29 cellular contexts compared by ENCODE assay signal in the genomic region with DNA sequence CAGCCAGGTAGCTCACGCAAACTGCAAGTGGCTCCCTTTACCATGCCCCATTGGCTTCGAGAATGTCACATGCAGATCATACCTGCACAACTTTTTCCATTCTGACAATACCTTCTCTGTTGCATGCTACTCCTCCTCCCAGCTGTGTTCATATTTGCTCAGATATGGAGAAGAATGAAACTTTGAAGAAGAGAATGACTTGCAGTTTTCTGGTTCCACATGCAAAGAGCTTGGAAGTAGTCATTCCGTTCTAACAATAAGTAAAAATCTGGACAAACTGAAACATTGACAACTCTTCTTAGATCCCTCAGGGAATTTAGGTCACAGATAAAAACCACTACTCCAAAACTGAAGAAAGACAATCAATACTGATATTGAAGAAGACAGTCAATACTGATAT. TPM values are rescaled to one million over a fixed set of nuclear protein-coding genes. Genes with fewer than 3 reads are reported as not detected.
"Had no signal": no experiment of that assay in that cellular context is flagged by ENCODE, and none has a peak within 500 bp of the region (broad histone marks: within the 10 kb centered on the region; RNA-seq: fewer than 3 reads in every experiment).

No MANE protein-coding gene starts in this region.

- FAIRE-seq: endometrium, islet of Langerhans, keratinocyte had no signal

- H3K9me3 ChIP-seq: colonic mucosa, esophagus squamous epithelium, gastrocnemius medialis, lower lobe of right lung had no signal

- H3K27ac ChIP-seq: colonic mucosa, epithelial cell of prostate, esophagus squamous epithelium, gastrocnemius medialis, heart right ventricle, left lung, lower lobe of right lung had no signal

- H3K4me3 ChIP-seq: colonic mucosa, esophagus squamous epithelium, gastrocnemius medialis, heart right ventricle, left lung, lower lobe of right lung, mucosa of descending colon had no signal

- H3K36me3 ChIP-seq: colonic mucosa, esophagus squamous epithelium, gastrocnemius medialis, heart right ventricle, left lung, lower lobe of right lung had no signal

- DNase-seq: colonic mucosa; cortex of kidney; effector CD8-positive, alpha-beta T cell; effector memory CD8-positive, alpha-beta T cell; endodermal cell; erythroblast; esophagus squamous epithelium; foreskin fibroblast; foreskin melanocyte; gastrocnemius medialis; glutamatergic neuron; head of caudate nucleus; heart right ventricle; hippocampal formation; left cardiac atrium; left lung; left ventricle myocardium superior; lower lobe of right lung; mesenchymal stem cell; mucosa of descending colon had no signal

- H3K27me3 ChIP-seq: colonic mucosa, esophagus squamous epithelium, gastrocnemius medialis, left lung had no signal

- ATAC-seq: effector memory CD8-positive, alpha-beta T cell; esophagus mucosa; gastrocnemius medialis; heart right ventricle; left cardiac atrium; left lung; left ventricle myocardium superior; lower lobe of right lung; mucosa of descending colon had no signal

- H3K4me1 ChIP-seq: colonic mucosa, esophagus squamous epithelium, gastrocnemius medialis, heart right ventricle, left lung, lower lobe of right lung had no signal

RNA-seq across cellular contexts. Expression of a gene that starts 49.6 kb away (rescaled TPM):
- total RNA-seq: colonic mucosa, dermis microvascular lymphatic vessel endothelial cell, gastrocnemius medialis, left cardiac atrium, left ventricle myocardium superior, lung microvascular endothelial cell, mesenteric fat pad, mucosa of descending colon, myocyte had no signal
